Comparison of ENCODE assay signal across 13 cellular contexts in genomic region chr9:91945277-91946074, GRCh38. TPM values are rescaled to one million over a fixed set of nuclear protein-coding genes. Genes with fewer than 3 reads are reported as not detected.
DNase-seq lines count a peak whose midpoint lies in the region; ATAC-seq and TF ChIP-seq lines count a peak whose summit lies in the region.
"Had no signal": no experiment of that assay in that cellular context is flagged by ENCODE, and none has a peak within 500 bp of the region (broad histone marks: within the 10 kb centered on the region; RNA-seq: fewer than 3 reads in every experiment).

No MANE protein-coding gene starts in this region.

- DNase-seq in DMS153 (lab: John Stamatoyannopoulos, UW) (peak; percentile 34), NCI-H69 (lab: John Stamatoyannopoulos, UW) (peak; percentile 53), fibroblast of pulmonary artery (ENCODE audit: low read depth) (peak; percentile 78), neural crest cell (ENCODE audit: low read depth, low spot score) (no peak), putamen (ENCODE audit: low spot score) (no peak), NCI-H446 (lab: John Stamatoyannopoulos, UW) (no peak), D341Med (ENCODE audit: low spot score) (no peak)
- DNase-seq in stimulated activated effector memory CD8-positive, alpha-beta T cell treated with anti-CD3 and anti-CD28 coated beads, Interleukin-12 subunit alpha, Interleukin-12 subunit beta, amount 100 ng/mL, for 72 hours (ENCODE audit: low spot score in 2 of 2): no peak
- DNase-seq: activated CD4-positive, alpha-beta memory T cell treated with anti-CD3 and anti-CD28 coated beads for 36 hours; Caco-2; head of caudate nucleus; NCI-H1436 treated with DMSO at 0.1 percent for 48 hours; occipital lobe had no signal

- no peaks in the 10 kb centered on the region for H3K9me3 Mint-ChIP-seq in neural crest cell
- no peaks in the 10 kb centered on the region for H3K9me3 Mint-ChIP-seq in stimulated activated effector memory CD8-positive, alpha-beta T cell treated with anti-CD3 and anti-CD28 coated beads, Interleukin-12 subunit alpha, Interleukin-12 subunit beta, amount 100 ng/mL, for 72 hours
- H3K9me3 Mint-ChIP-seq: activated CD4-positive, alpha-beta memory T cell treated with anti-CD3 and anti-CD28 coated beads for 36 hours had no signal

- H3K36me3 Mint-ChIP-seq in neural crest cell (ENCODE audit: low read depth): no peaks in the 10 kb centered on the region
- no peaks in the 10 kb centered on the region for H3K36me3 Mint-ChIP-seq in stimulated activated effector memory CD8-positive, alpha-beta T cell treated with anti-CD3 and anti-CD28 coated beads, Interleukin-12 subunit alpha, Interleukin-12 subunit beta, amount 100 ng/mL, for 72 hours
- H3K36me3 Mint-ChIP-seq: activated CD4-positive, alpha-beta memory T cell treated with anti-CD3 and anti-CD28 coated beads for 36 hours had no signal

- H3K4me3 ChIP-seq in fibroblast of pulmonary artery (replicated peaks; ENCODE audit: low read depth, low read length): peak overlapping the region; percentile 27

- no peak overlapping the region for H3K27ac Mint-ChIP-seq in neural crest cell (ENCODE audit: unreplicated experiment)
- no peak overlapping the region for H3K27ac Mint-ChIP-seq in stimulated activated effector memory CD8-positive, alpha-beta T cell treated with anti-CD3 and anti-CD28 coated beads, Interleukin-12 subunit alpha, Interleukin-12 subunit beta, amount 100 ng/mL, for 72 hours
- H3K27ac Mint-ChIP-seq: activated CD4-positive, alpha-beta memory T cell treated with anti-CD3 and anti-CD28 coated beads for 36 hours had no signal

- ATAC-seq in stimulated activated effector memory CD8-positive, alpha-beta T cell treated with anti-CD3 and anti-CD28 coated beads, Interleukin-12 subunit alpha, Interleukin-12 subunit beta, amount 100 ng/mL, for 72 hours: no peak

- H3K27me3 Mint-ChIP-seq in neural crest cell (ENCODE audit: low read depth): peaks cover 33% of the 10 kb centered on the region

- TF ChIP-seq CTCF in fibroblast of pulmonary artery (IDR thresholded peaks at IDR 0.05; ENCODE audit: low read length, missing control alignments): no peak
- TF ChIP-seq CTCF in neural crest cell (conservative IDR thresholded peaks at IDR 0.05): no peak

- H3K4me1 Mint-ChIP-seq in neural crest cell: peaks cover 16% of the 10 kb centered on the region
- peaks cover 16% of the 10 kb centered on the region for H3K4me1 Mint-ChIP-seq in stimulated activated effector memory CD8-positive, alpha-beta T cell treated with anti-CD3 and anti-CD28 coated beads, Interleukin-12 subunit alpha, Interleukin-12 subunit beta, amount 100 ng/mL, for 72 hours

- H3K4me3 Mint-ChIP-seq in neural crest cell: peak overlapping the region; percentile 23
- no peak overlapping the region for H3K4me3 Mint-ChIP-seq in stimulated activated effector memory CD8-positive, alpha-beta T cell treated with anti-CD3 and anti-CD28 coated beads, Interleukin-12 subunit alpha, Interleukin-12 subunit beta, amount 100 ng/mL, for 72 hours
- H3K4me3 Mint-ChIP-seq: activated CD4-positive, alpha-beta memory T cell treated with anti-CD3 and anti-CD28 coated beads for 36 hours had no signal

RNA-seq across cellular contexts. Expression of gene ROR2, which starts 4.6 kb away (rescaled TPM):
- 12.4 and 14.9 TPM in 2 replicates for total RNA-seq in neural crest cell

Comparison
In these comparisons a context has a peak if more than half of its experiments do, and no peak if none do; other contexts are left out.
1. DNase-seq: peak in DMS153 (single experiment), NCI-H69 (single experiment) and fibroblast of pulmonary artery (single experiment); none in neural crest cell (single experiment), putamen (single experiment), NCI-H446 (0 of 2), D341Med (single experiment) and stimulated activated effector memory CD8-positive, alpha-beta T cell treated with anti-CD3 and anti-CD28 coated beads, Interleukin-12 subunit alpha, Interleukin-12 subunit beta, amount 100 ng/mL, for 72 hours (0 of 2).